18 cellular contexts compared by ENCODE assay signal in the genomic region with DNA sequence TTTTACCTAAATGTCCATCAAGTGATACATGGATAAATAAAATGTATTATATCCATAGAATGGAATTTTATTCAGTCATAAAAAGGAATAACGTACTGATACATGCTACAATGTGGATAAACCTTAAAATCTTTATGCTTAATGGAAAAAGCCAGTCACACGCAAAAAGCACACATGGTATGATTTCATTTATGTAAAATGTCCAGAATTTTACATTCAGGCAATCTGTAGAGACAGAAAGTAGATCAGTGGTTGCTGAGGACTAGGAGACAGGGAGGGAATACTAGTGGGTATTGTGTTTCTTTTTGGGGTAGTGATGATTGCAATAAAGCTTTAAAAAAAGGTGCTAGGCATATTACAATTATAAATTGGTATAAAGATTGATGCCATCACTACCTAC. TPM values are rescaled to one million over a fixed set of nuclear protein-coding genes. Genes with fewer than 3 reads are reported as not detected.
DNase-seq lines count a peak whose midpoint lies in the region; ATAC-seq and TF ChIP-seq lines count a peak whose summit lies in the region.
"Had no signal": no experiment of that assay in that cellular context is flagged by ENCODE, and none has a peak within 500 bp of the region (broad histone marks: within the 10 kb centered on the region; RNA-seq: fewer than 3 reads in every experiment).

No MANE protein-coding gene starts in this region.

- no peaks in the 10 kb centered on the region for H3K27me3 Mint-ChIP-seq in type B pancreatic cell
- H3K27me3 Mint-ChIP-seq: B cell; CD4-positive, alpha-beta T cell had no signal

- H3K27ac ChIP-seq in neutrophil, result peak overlapping the region; percentile 25
- H3K27ac ChIP-seq: GM23248 had no signal

- no peaks in the 10 kb centered on the region for H3K36me3 Mint-ChIP-seq in type B pancreatic cell

- peaks cover 25% of the 10 kb centered on the region for H3K36me3 ChIP-seq in neutrophil

- no peak overlapping the region for H3K4me3 Mint-ChIP-seq in type B pancreatic cell
- H3K4me3 Mint-ChIP-seq: B cell; CD4-positive, alpha-beta T cell had no signal

- no peaks in the 10 kb centered on the region for H3K9me3 ChIP-seq in neutrophil

- no peak for TF ChIP-seq CTCF in AG10803 (conservative IDR thresholded peaks at IDR 0.05; ENCODE audit: low read length)
- no peak for TF ChIP-seq CTCF in neutrophil (IDR thresholded peaks at IDR 0.05)
- TF ChIP-seq CTCF in type B pancreatic cell (conservative IDR thresholded peaks at IDR 0.05), result no peak

- H3K27me3 ChIP-seq in neutrophil, result no peaks in the 10 kb centered on the region

- peak; percentile 10 for DNase-seq in AG10803 (ENCODE audit: low read depth)
- peak; percentile 68 for DNase-seq in NCI-H1694 (lab: John Stamatoyannopoulos, UW)
- DNase-seq in dedifferentiated amniotic fluid mesenchymal stem cell (ENCODE audit: extremely low spot score), result peak; percentile 54
- DNase-seq in type B pancreatic cell (ENCODE audit: extremely low spot score, unreplicated experiment), result no peak
- no peak for DNase-seq in NCI-H69 (lab: John Stamatoyannopoulos, UW)
- DNase-seq: ACHN; C1 segment of cervical spinal cord; Calu3; CD4-positive, alpha-beta T cell; DMS153; DMS79 treated with DMSO at 0.1 percent for 48 hours; GF-D8; GM23248 had no signal

- no peak overlapping the region for H3K27ac Mint-ChIP-seq in type B pancreatic cell
- H3K27ac Mint-ChIP-seq: B cell; CD4-positive, alpha-beta T cell had no signal

- ATAC-seq in GM19351 (IDR thresholded peaks at IDR 0.05; ENCODE audit: unreplicated experiment), result no peak
- ATAC-seq: HCT116, K562 had no signal

- H3K4me1 Mint-ChIP-seq in type B pancreatic cell (ENCODE audit: unreplicated experiment), result no peaks in the 10 kb centered on the region
- H3K4me1 Mint-ChIP-seq: B cell had no signal

- no peaks in the 10 kb centered on the region for H3K9me3 Mint-ChIP-seq in type B pancreatic cell

- no peaks in the 10 kb centered on the region for H3K4me1 ChIP-seq in neutrophil (ENCODE audit: control insufficient read depth in 1 of 2, insufficient read depth in 1 of 2, low read depth in 1 of 2, low read length in 1 of 2)

- H3K4me3 ChIP-seq in AG10803 (ENCODE audit: low read length) (no peak overlapping the region), neutrophil (ENCODE audit: low read depth in 1 of 2, low read length in 1 of 2) (no peak overlapping the region)
- H3K4me3 ChIP-seq: GM23248, K562 had no signal

RNA-seq across cellular contexts. Expression of a gene that starts 30.7 kb away (rescaled TPM):
- total RNA-seq in type B pancreatic cell (ENCODE audit: low replicate concordance), result 4.2 and 4.7 TPM in 2 replicates

Comparison
In these comparisons a context has a peak if more than half of its experiments do, and no peak if none do; other contexts are left out.
1. DNase-seq: peak in AG10803 (single experiment), NCI-H1694 (single experiment) and dedifferentiated amniotic fluid mesenchymal stem cell (single experiment); none in type B pancreatic cell (single experiment) and NCI-H69 (single experiment).